ENCODE assay signal across 20 cellular contexts in the genomic region with DNA sequence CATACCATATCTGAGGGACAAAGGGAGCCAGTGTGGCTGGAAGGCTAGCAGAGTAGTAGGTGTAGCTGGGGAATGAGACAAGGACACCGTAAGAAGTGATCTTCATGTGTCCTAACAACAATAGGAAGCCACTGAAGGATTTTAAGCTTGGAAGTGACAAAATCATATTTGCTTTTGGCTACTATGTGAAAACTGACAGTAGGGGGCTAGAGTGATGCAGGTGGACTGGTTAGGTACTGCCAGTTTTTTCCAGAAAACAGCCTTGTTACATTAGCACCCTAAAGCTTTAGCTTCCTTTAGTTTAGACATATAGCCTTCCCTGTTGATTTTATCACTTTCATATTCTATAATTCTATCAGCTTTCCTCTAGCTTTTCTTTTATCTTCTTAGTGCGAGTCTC.
A peak's percentile ranks its signal among the peaks of the same experiment; 100 is the strongest.
DNase-seq lines count a peak whose midpoint lies in the region; FAIRE-seq and TF ChIP-seq lines count a peak whose summit lies in the region.
"Had no signal": no experiment of that assay in that cellular context is flagged by ENCODE, and none has a peak within 500 bp of the region (broad histone marks: within the 10 kb centered on the region; RNA-seq: fewer than 3 reads in every experiment).

No MANE protein-coding gene starts in this region.

- H3K9ac ChIP-seq in SK-N-MC (ENCODE audit: insufficient read length) (no peak overlapping the region), H1 (replicated peaks in 1 of 4; ENCODE audit: extremely low read depth in 1 of 4, low read depth in 3 of 4, low read length in 3 of 4) (no peak overlapping the region), trophoblast cell (ENCODE audit: low read length) (no peak overlapping the region), endodermal cell (ENCODE audit: extremely low read depth, low read length, poor library complexity, severe bottlenecking) (no peak overlapping the region)

- H3K4me1 ChIP-seq in H1 (replicated peaks in 1 of 4; ENCODE audit: control insufficient read depth in 3 of 4, insufficient read depth in 4 of 4, low read length in 3 of 4) (peaks cover 0 to 2% (median 0%) of the 10 kb centered on the region in 4 experiments; a peak in 2 of 7 replicates), trophoblast cell (ENCODE audit: control insufficient read depth in 1 of 2, insufficient read depth in 2 of 2, low read length in 2 of 2) (no peaks in the 10 kb centered on the region), endodermal cell (ENCODE audit: control insufficient read depth, insufficient read depth, low read length) (no peaks in the 10 kb centered on the region)
- H3K4me1 ChIP-seq: Caco-2 had no signal

- H3K4me1 Mint-ChIP-seq in neural crest cell (no peaks in the 10 kb centered on the region), endodermal cell (peaks cover 9% of the 10 kb centered on the region)

- H3K27me3 ChIP-seq in H1 (replicated peaks in 1 of 4; ENCODE audit: control insufficient read depth in 3 of 4, extremely low read depth in 1 of 4, insufficient read depth in 3 of 4, low read length in 3 of 4) (no peaks in the 10 kb centered on the region), trophoblast cell (ENCODE audit: insufficient read depth, low read length) (no peaks in the 10 kb centered on the region), endodermal cell (ENCODE audit: control insufficient read depth, insufficient read depth, low read length, poor library complexity, severe bottlenecking) (no peaks in the 10 kb centered on the region)

- H4K20me1 ChIP-seq in H1 (replicated peaks in 1 of 2; ENCODE audit: control insufficient read depth in 1 of 2, insufficient read depth in 2 of 2, low read length in 2 of 2): no peaks in the 10 kb centered on the region

- no peaks in the 10 kb centered on the region for H3K36me3 Mint-ChIP-seq in neural crest cell (ENCODE audit: low read depth)
- H3K36me3 Mint-ChIP-seq in endodermal cell (ENCODE audit: low read depth): peaks cover 6% of the 10 kb centered on the region

- H4K8ac ChIP-seq in H1 (ENCODE audit: extremely low read depth, insufficient read depth, low read length): no peak overlapping the region
- H4K8ac ChIP-seq in trophoblast cell (ENCODE audit: low read depth, low read length): no peak overlapping the region

- 95% methylated on average over 2 of the region's 2 CpGs; no CpG with 5 or more reads in 1 of the 2 experiments for WGBS in H1 (ENCODE audit: extremely low coverage in 1 of 2, insufficient coverage in 1 of 2, insufficient read length in 1 of 2, insufficient replicate concordance in 2 of 2, low coverage in 1 of 2, low lambda C conversion rate in 2 of 2, missing lambda C conversion rate in 1 of 2), 2 experiments
- WGBS in trophoblast cell (ENCODE audit: extremely low coverage, insufficient coverage, insufficient read length): no CpG with 5 or more reads among the region's 2 CpGs
- WGBS in endodermal cell (ENCODE audit: insufficient coverage in 1 of 2, insufficient read length in 1 of 2), 2 experiments: 92 to 96% methylated on average over 2 of the region's 2 CpGs

- H3K9me3 ChIP-seq in SK-N-MC (ENCODE audit: low read depth, low read length) (no peaks in the 10 kb centered on the region), H1 (ENCODE audit: insufficient read depth in 2 of 2, low read depth in 1 of 2, low read length in 1 of 2) (peaks cover 0 to 7% of the 10 kb centered on the region in 2 experiments; a peak in 1 of 4 replicates), trophoblast cell (ENCODE audit: insufficient read depth, low read depth, low read length) (no peaks in the 10 kb centered on the region), endodermal cell (ENCODE audit: control insufficient read depth, low read length) (peaks cover 7% of the 10 kb centered on the region)
- H3K9me3 ChIP-seq: Caco-2 had no signal

- H3K4ac ChIP-seq in H1 (replicated peaks; ENCODE audit: insufficient read length, low read depth, low read length) (no peak overlapping the region), trophoblast cell (ENCODE audit: low read depth, low read length) (no peak overlapping the region)

- no peak for FAIRE-seq in H1 (lab: Jason Lieb, UNC)
- FAIRE-seq: D721Med, GM12878, H54 had no signal

- no peak for TF ChIP-seq CTCF in H1 (IDR thresholded peaks at IDR 0.05; ENCODE audit: control extremely low read depth in 1 of 3, insufficient read depth in 1 of 3, low read depth in 1 of 3, low read length in 3 of 3)
- TF ChIP-seq CTCF in neural crest cell (conservative IDR thresholded peaks at IDR 0.05): no peak
- TF ChIP-seq CTCF in endodermal cell (conservative IDR thresholded peaks at IDR 0.05): no peak

- no peak for TF ChIP-seq POLR2A in H1 (IDR thresholded peaks at IDR 0.05; ENCODE audit: control extremely low read depth in 1 of 2, low read depth in 2 of 2, low read length in 2 of 2)

- H3K4me2 ChIP-seq in H1 (ENCODE audit: insufficient read depth in 1 of 2, low read depth in 2 of 2, low read length in 2 of 2) (no peak overlapping the region), trophoblast cell (ENCODE audit: low read length) (no peak overlapping the region)

- no peaks in the 10 kb centered on the region for H3K23me2 ChIP-seq in H1 (ENCODE audit: low read depth, low read length)

- no peak overlapping the region for H3K14ac ChIP-seq in H1 (ENCODE audit: insufficient read length)
- no peak overlapping the region for H3K14ac ChIP-seq in trophoblast cell (ENCODE audit: low read length)

- in situ Hi-C loops in G401 (cut with HindIII; ENCODE audit: low sequenced_read_pairs): no loop called here

- H3K4me3 ChIP-seq in SK-N-MC: no peak overlapping the region
- H3K4me3 ChIP-seq in H1 (ENCODE audit: extremely low read depth in 1 of 4, insufficient read depth in 2 of 4, low read depth in 3 of 4, low read length in 4 of 4): no peak overlapping the region
- no peak overlapping the region for H3K4me3 ChIP-seq in trophoblast cell (ENCODE audit: low read depth, low read length)
- H3K4me3 ChIP-seq in endodermal cell (ENCODE audit: low read length): no peak overlapping the region
- H3K4me3 ChIP-seq: GM12878 had no signal

- no peak overlapping the region for H2BK5ac ChIP-seq in H1 (ENCODE audit: low read depth, low read length)
- no peak overlapping the region for H2BK5ac ChIP-seq in trophoblast cell (ENCODE audit: low read depth, low read length, poor library complexity)

- no peak overlapping the region for H2BK120ac ChIP-seq in H1 (replicated peaks; ENCODE audit: low read depth, low read length)
- no peak overlapping the region for H2BK120ac ChIP-seq in trophoblast cell (ENCODE audit: insufficient read depth, low read length, poor library complexity)

- H3K9me3 Mint-ChIP-seq in neural crest cell (peaks cover 2% of the 10 kb centered on the region), endodermal cell (peaks cover 13% of the 10 kb centered on the region)

- POLR2A ChIA-PET in H1 (lab: Charles Lee; ENCODE audit: partially characterized antibody): no interaction called here

- CTCF ChIA-PET in H1 (lab: Charles Lee; ENCODE audit: partially characterized antibody): interaction anchor here (1.4 kb wide), 1 partner anchor 8 kb away, joined by 4 read pairs; no protein-coding TSS in a partner anchor

- no peak for TF ChIP-seq EP300 in H1 (IDR thresholded peaks at IDR 0.05; ENCODE audit: borderline replicate concordance in 1 of 2, low read depth in 2 of 2, low read length in 2 of 2)

- H3K79me2 ChIP-seq in H1 (ENCODE audit: control insufficient read depth in 1 of 2, insufficient read depth in 2 of 2, low read length in 2 of 2) (no peaks in the 10 kb centered on the region), trophoblast cell (ENCODE audit: control insufficient read depth, insufficient read depth, low read length, poor library complexity) (no peaks in the 10 kb centered on the region)

- H3K36me3 ChIP-seq in SK-N-MC (ENCODE audit: insufficient read depth, low read length): no peaks in the 10 kb centered on the region
- peaks cover 0 to 2% (median 0%) of the 10 kb centered on the region in 4 experiments; a peak in 1 of 8 replicates for H3K36me3 ChIP-seq in H1 (ENCODE audit: control insufficient read depth in 2 of 4, insufficient read depth in 4 of 4, low read length in 3 of 4)
- no peaks in the 10 kb centered on the region for H3K36me3 ChIP-seq in trophoblast cell (ENCODE audit: control insufficient read depth in 1 of 2, insufficient read depth in 2 of 2, low read length in 2 of 2)
- no peaks in the 10 kb centered on the region for H3K36me3 ChIP-seq in endodermal cell (ENCODE audit: control insufficient read depth, insufficient read depth, low read length)

- DNase-seq in G401 (ENCODE audit: low spot score): peak; percentile 74
- no peak for DNase-seq in SK-N-MC (ENCODE audit: low read depth, low spot score)
- DNase-seq in H1 (ENCODE audit: low read depth in 1 of 2, low spot score in 2 of 2): no peak
- no peak for DNase-seq in neural crest cell (ENCODE audit: low read depth, low spot score)
- no peak for DNase-seq in trophoblast cell
- DNase-seq in dedifferentiated amniotic fluid mesenchymal stem cell (ENCODE audit: extremely low spot score): no peak
- no peak for DNase-seq in NCI-H1436 treated with DMSO at 0.1 percent for 48 hours (lab: John Stamatoyannopoulos, UW)
- DNase-seq in endodermal cell: no peak
- DNase-seq: ACHN; Caco-2; CD4-positive, alpha-beta T cell; DMS153; DMS79; HCEC 1CT; HFFc6 had no signal

- H2AK5ac ChIP-seq in H1 (ENCODE audit: low read depth, low read length) (no peak overlapping the region), trophoblast cell (ENCODE audit: low read length) (no peak overlapping the region)

- no peak overlapping the region for H2BK12ac ChIP-seq in H1 (ENCODE audit: low read depth, low read length)
- H2BK12ac ChIP-seq in trophoblast cell (ENCODE audit: low read length): no peak overlapping the region

- no peak for TF ChIP-seq RAD21 in H1 (IDR thresholded peaks at IDR 0.05 in 1 of 2, conservative IDR thresholded peaks at IDR 0.05 in 1 of 2; ENCODE audit: low read depth in 2 of 2, low read length in 2 of 2)

- H2BK20ac ChIP-seq in H1 (ENCODE audit: low read length): no peak overlapping the region

- H3K56ac ChIP-seq in H1 (replicated peaks; ENCODE audit: insufficient read length, low read depth, low read length): no peak overlapping the region

- H3K23ac ChIP-seq in H1 (ENCODE audit: insufficient read length) (no peak overlapping the region), trophoblast cell (ENCODE audit: low read length) (no peak overlapping the region)

- no peaks in the 10 kb centered on the region for H3K79me1 ChIP-seq in H1 (ENCODE audit: low read depth, low read length)
- no peaks in the 10 kb centered on the region for H3K79me1 ChIP-seq in trophoblast cell (ENCODE audit: low read length)

- H2BK15ac ChIP-seq in H1 (ENCODE audit: low read length): no peak overlapping the region

- H4K5ac ChIP-seq in H1 (ENCODE audit: insufficient read length, low read depth, low read length): no peak overlapping the region

- H4K12ac ChIP-seq in trophoblast cell (ENCODE audit: low read depth, low read length): no peak overlapping the region

- H3K27me3 Mint-ChIP-seq in neural crest cell (ENCODE audit: low read depth): no peaks in the 10 kb centered on the region
- H3K27me3 Mint-ChIP-seq in endodermal cell (ENCODE audit: insufficient read depth): no peaks in the 10 kb centered on the region
- H3K27me3 Mint-ChIP-seq: CD4-positive, alpha-beta T cell had no signal

- H3K27ac Mint-ChIP-seq in neural crest cell (ENCODE audit: unreplicated experiment): peak overlapping the region; percentile 74
- H3K27ac Mint-ChIP-seq in endodermal cell: no peak overlapping the region
- H3K27ac Mint-ChIP-seq: CD4-positive, alpha-beta T cell; HFFc6 had no signal

- H3K4me3 Mint-ChIP-seq in neural crest cell: no peak overlapping the region
- H3K4me3 Mint-ChIP-seq in endodermal cell: no peak overlapping the region
- H3K4me3 Mint-ChIP-seq: CD4-positive, alpha-beta T cell; HFFc6 had no signal

- H4K91ac ChIP-seq in H1 (replicated peaks; ENCODE audit: insufficient read length, low read length) (no peak overlapping the region), trophoblast cell (ENCODE audit: low read depth, low read length) (no peak overlapping the region)

- H3K27ac ChIP-seq in SK-N-MC: peak overlapping the region; percentile 21; the same call in 1 of the 2 replicates
- no peak overlapping the region for H3K27ac ChIP-seq in H1 (ENCODE audit: low read depth, low read length)
- H3K27ac ChIP-seq in trophoblast cell (ENCODE audit: low read depth, low read length): no peak overlapping the region
- H3K27ac ChIP-seq in endodermal cell (ENCODE audit: low read depth, low read length): no peak overlapping the region
- H3K27ac ChIP-seq: C4-2B, HL-60 had no signal

- H2AFZ ChIP-seq in H1 (ENCODE audit: low read length): 0 out of 2 replicates have a peak overlapping the region, but pooled peaks have one; percentile 40
- H2AFZ ChIP-seq in trophoblast cell (ENCODE audit: insufficient read depth, low read length, poor library complexity): no peak overlapping the region

- H3K18ac ChIP-seq in H1 (ENCODE audit: extremely low read depth, low read length): no peak overlapping the region
- H3K18ac ChIP-seq in trophoblast cell (ENCODE audit: low read length): no peak overlapping the region
